Comparison of ENCODE assay signal across 25 cellular contexts in the genomic region with DNA sequence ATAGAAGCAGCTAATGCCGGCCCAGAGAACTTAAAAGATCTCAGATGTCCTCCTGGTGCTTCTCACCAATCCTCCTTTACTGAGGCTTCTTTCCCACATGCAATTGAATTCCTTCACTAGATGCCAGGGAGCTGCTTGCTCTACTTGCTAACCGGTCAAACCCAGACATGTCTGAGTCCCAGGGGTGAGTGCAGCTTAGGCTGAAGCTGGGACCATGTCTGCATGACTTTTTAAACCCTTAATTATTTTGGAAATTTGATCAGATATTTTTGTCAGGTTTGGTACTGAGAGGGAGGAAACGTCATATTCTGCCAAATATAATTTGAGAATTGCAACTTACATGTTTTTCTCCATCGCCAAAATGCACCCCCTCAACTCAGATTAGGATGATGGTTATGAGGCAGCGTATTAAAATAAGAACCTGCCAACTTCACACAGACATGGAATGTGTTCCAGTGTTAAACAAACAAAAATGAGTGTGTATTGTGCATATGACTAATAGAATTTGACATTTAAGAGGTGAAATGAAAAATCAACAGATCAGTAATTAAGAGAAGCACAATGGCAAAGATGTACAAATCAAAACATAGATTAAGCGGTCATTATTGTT.
DNase-seq lines count a peak whose midpoint lies in the region; ATAC-seq, FAIRE-seq and TF ChIP-seq lines count a peak whose summit lies in the region.
"Had no signal": no experiment of that assay in that cellular context is flagged by ENCODE, and none has a peak within 500 bp of the region (broad histone marks: within the 10 kb centered on the region; RNA-seq: fewer than 3 reads in every experiment).

No MANE protein-coding gene starts in this region.

- 0 out of 2 replicates have a peak, but pooled peaks cover 5% of the 10 kb centered on the region for H3K9me2 ChIP-seq in GM23338 (ENCODE audit: insufficient read depth)
- H3K9me2 ChIP-seq: SK-N-SH had no signal

- no peak overlapping the region for H4K91ac ChIP-seq in mesenchymal stem cell (ENCODE audit: low read length)

- peaks cover 71% of the 10 kb centered on the region for H3K4me1 ChIP-seq in DND-41 (ENCODE audit: insufficient read depth, low read length)
- no peaks in the 10 kb centered on the region for H3K4me1 ChIP-seq in GM23338 (ENCODE audit: insufficient read depth)
- H3K4me1 ChIP-seq in endothelial cell of umbilical vein (ENCODE audit: control insufficient read depth, extremely low read depth, insufficient read depth, low read length), result peaks cover 10% of the 10 kb centered on the region
- H3K4me1 ChIP-seq in mesenchymal stem cell (ENCODE audit: control insufficient read depth, insufficient read depth, low read depth, low read length), result peaks cover 4% of the 10 kb centered on the region
- H3K4me1 ChIP-seq: HAP-1 had no signal

- dilution Hi-C loops in endothelial cell of umbilical vein (cut with MboI; ENCODE audit: extremely low pct_ligation_motif_present, low sequenced_read_pairs), result no loop called here

- no peaks in the 10 kb centered on the region for H3F3A ChIP-seq in GM23338 (replicated peaks; ENCODE audit: low read depth)

- no peak overlapping the region for H3K4ac ChIP-seq in mesenchymal stem cell (ENCODE audit: low read depth in 1 of 2, low read length in 2 of 2)

- H3K27me3 Mint-ChIP-seq in GM23338 (ENCODE audit: insufficient read depth, low read depth, poor library complexity), result no peaks in the 10 kb centered on the region
- no peaks in the 10 kb centered on the region for H3K27me3 Mint-ChIP-seq in activated CD4-positive, alpha-beta memory T cell treated with anti-CD3 and anti-CD28 coated beads, Interleukin-2, amount 10 ng/mL, durations not matched to agents 7 days and 5 days

- H2BK5ac ChIP-seq in mesenchymal stem cell (ENCODE audit: low read depth, low read length, poor library complexity, severe bottlenecking), result no peak overlapping the region

- H2BK120ac ChIP-seq in mesenchymal stem cell (ENCODE audit: low read depth, low read length), result no peak overlapping the region

- H3K4me3 ChIP-seq in DND-41 (ENCODE audit: low read depth in 1 of 2, low read length in 2 of 2), result no peak overlapping the region
- H3K4me3 ChIP-seq in GM23338, result no peak overlapping the region
- H3K4me3 ChIP-seq in endothelial cell of umbilical vein (replicated peaks in 1 of 3; ENCODE audit: insufficient read depth in 1 of 3, low read depth in 1 of 3, low read length in 3 of 3), result no peak overlapping the region
- H3K4me3 ChIP-seq in retinal pigment epithelial cell (ENCODE audit: low read length), result no peak overlapping the region
- H3K4me3 ChIP-seq in mesenchymal stem cell (ENCODE audit: insufficient read depth in 1 of 2, low read depth in 1 of 2, low read length in 2 of 2), result no peak overlapping the region
- H3K4me3 ChIP-seq: BLaER1, GM23248, HAP-1 had no signal

- 92% methylated on average over 2 of the region's 6 CpGs for WGBS in mesenchymal stem cell

- no peak for TF ChIP-seq POLR2A in endothelial cell of umbilical vein (IDR thresholded peaks at IDR 0.05; ENCODE audit: low read depth, low read length)

- no peak for DNase-seq in DND-41
- no peak for DNase-seq in GM23338 (ENCODE audit: low spot score)
- peak; percentile 25 for DNase-seq in endothelial cell of umbilical vein (ENCODE audit: low read depth, low spot score)
- peak; percentile 74 for DNase-seq in retinal pigment epithelial cell (ENCODE audit: low read depth)
- DNase-seq in activated CD8-positive, alpha-beta memory T cell treated with anti-CD3 and anti-CD28 coated beads, Interleukin-2, amount 50 U/mL, for 48 hours, result no peak
- no peak for DNase-seq in activated CD4-positive, alpha-beta memory T cell treated with anti-CD3 and anti-CD28 coated beads, Interleukin-2, amount 10 ng/mL, durations not matched to agents 7 days and 5 days
- no peak for DNase-seq in mesenchymal stem cell
- DNase-seq: CD8-positive, alpha-beta T cell; EL; GF-D8; GM23248; KG1; NCI-H1694; NCI-H2081; NCI-H2171; NCI-H345; NCI-H524; NCI-H774; SIG-M5; SK-N-SH had no signal

- no peaks in the 10 kb centered on the region for H3K79me2 ChIP-seq in DND-41 (ENCODE audit: insufficient read depth, low read length)
- no peaks in the 10 kb centered on the region for H3K79me2 ChIP-seq in GM23338 (replicated peaks; ENCODE audit: insufficient read depth)
- no peaks in the 10 kb centered on the region for H3K79me2 ChIP-seq in endothelial cell of umbilical vein (ENCODE audit: control insufficient read depth, insufficient read depth, low read length)

- CTCF ChIA-PET in endothelial cell of umbilical vein (lab: Charles Lee), result no interaction called here
- CTCF ChIA-PET in activated CD4-positive, alpha-beta memory T cell treated with anti-CD3 and anti-CD28 coated beads, Interleukin-2, amount 10 ng/mL, durations not matched to agents 7 days and 5 days (lab: Charles Lee), result interaction anchor here (1.5 to 2.1 kb wide), 2 partner anchors 18 to 99 kb away, joined by 3 to 6 read pairs; no protein-coding TSS in a partner anchor

- no peak overlapping the region for H2AFZ ChIP-seq in DND-41 (ENCODE audit: low read depth, low read length)
- peak overlapping the region; percentile 47; the same call in 1 of the 2 replicates for H2AFZ ChIP-seq in GM23338
- no peak overlapping the region for H2AFZ ChIP-seq in endothelial cell of umbilical vein (ENCODE audit: low read depth, low read length)
- no peak overlapping the region for H2AFZ ChIP-seq in mesenchymal stem cell (ENCODE audit: low read depth, low read length)
- H2AFZ ChIP-seq: GM23248 had no signal

- H3K9me3 Mint-ChIP-seq in GM23338, result no peaks in the 10 kb centered on the region
- H3K9me3 Mint-ChIP-seq in activated CD4-positive, alpha-beta memory T cell treated with anti-CD3 and anti-CD28 coated beads, Interleukin-2, amount 10 ng/mL, durations not matched to agents 7 days and 5 days, result no peaks in the 10 kb centered on the region
- H3K9me3 Mint-ChIP-seq: CD8-positive, alpha-beta T cell had no signal

- H3K27me3 ChIP-seq in DND-41 (ENCODE audit: insufficient read depth, low read length, poor library complexity), result no peaks in the 10 kb centered on the region
- H3K27me3 ChIP-seq in GM23338 (ENCODE audit: insufficient read depth), result no peaks in the 10 kb centered on the region
- no peaks in the 10 kb centered on the region for H3K27me3 ChIP-seq in endothelial cell of umbilical vein (ENCODE audit: control insufficient read depth in 2 of 2, insufficient read depth in 2 of 2, low read length in 2 of 2)
- H3K27me3 ChIP-seq in mesenchymal stem cell (ENCODE audit: control insufficient read depth in 1 of 2, insufficient read depth in 1 of 2, low read length in 2 of 2), result no peaks in the 10 kb centered on the region
- H3K27me3 ChIP-seq: BLaER1 had no signal

- FAIRE-seq in endothelial cell of umbilical vein (lab: Jason Lieb, UNC), result peak; percentile 49
- FAIRE-seq: HepG2 had no signal

- H3K27ac ChIP-seq in DND-41 (ENCODE audit: low read length), result 0 out of 2 replicates have a peak overlapping the region, but pooled peaks have one; percentile 28
- H3K27ac ChIP-seq in GM23338 (ENCODE audit: low read depth), result no peak overlapping the region
- no peak overlapping the region for H3K27ac ChIP-seq in endothelial cell of umbilical vein (ENCODE audit: insufficient read depth, low read depth, low read length)
- no peak overlapping the region for H3K27ac ChIP-seq in mesenchymal stem cell (ENCODE audit: low read length, poor library complexity, severe bottlenecking)
- H3K27ac ChIP-seq: BLaER1, GM23248, HL-60 had no signal

- H3K9ac ChIP-seq in DND-41 (ENCODE audit: low read depth, low read length) (no peak overlapping the region), endothelial cell of umbilical vein (replicated peaks; ENCODE audit: extremely low read depth, insufficient read depth, low read length) (no peak overlapping the region), mesenchymal stem cell (ENCODE audit: low read length) (no peak overlapping the region)
- H3K9ac ChIP-seq: BLaER1, GM23248, SK-N-SH had no signal

- H3K27ac Mint-ChIP-seq in GM23338, result no peak overlapping the region
- H3K27ac Mint-ChIP-seq in activated CD4-positive, alpha-beta memory T cell treated with anti-CD3 and anti-CD28 coated beads, Interleukin-2, amount 10 ng/mL, durations not matched to agents 7 days and 5 days, result no peak overlapping the region
- H3K27ac Mint-ChIP-seq: CD8-positive, alpha-beta T cell had no signal

- H3K4me3 Mint-ChIP-seq in GM23338, result no peak overlapping the region
- no peak overlapping the region for H3K4me3 Mint-ChIP-seq in activated CD4-positive, alpha-beta memory T cell treated with anti-CD3 and anti-CD28 coated beads, Interleukin-2, amount 10 ng/mL, durations not matched to agents 7 days and 5 days
- H3K4me3 Mint-ChIP-seq: CD8-positive, alpha-beta T cell had no signal

- H2BK15ac ChIP-seq in mesenchymal stem cell (ENCODE audit: low read depth, poor library complexity, severe bottlenecking), result no peak overlapping the region

- no peaks in the 10 kb centered on the region for H3K36me3 ChIP-seq in DND-41 (ENCODE audit: insufficient read depth, low read length)
- H3K36me3 ChIP-seq in GM23338 (ENCODE audit: insufficient read depth), result no peaks in the 10 kb centered on the region
- no peaks in the 10 kb centered on the region for H3K36me3 ChIP-seq in endothelial cell of umbilical vein (ENCODE audit: control insufficient read depth in 2 of 2, extremely low read depth in 1 of 2, insufficient read depth in 2 of 2, low read length in 2 of 2)
- H3K36me3 ChIP-seq in mesenchymal stem cell (ENCODE audit: control insufficient read depth in 1 of 2, insufficient read depth in 2 of 2, low read depth in 1 of 2, low read length in 2 of 2), result no peaks in the 10 kb centered on the region
- H3K36me3 ChIP-seq: BLaER1, HAP-1 had no signal

- H3K18ac ChIP-seq in mesenchymal stem cell (ENCODE audit: low read depth in 1 of 2, low read length in 2 of 2), result no peak overlapping the region

- no peak for TF ChIP-seq CTCF in DND-41 (IDR thresholded peaks at IDR 0.05; ENCODE audit: borderline replicate concordance, extremely low read depth, low read length, poor library complexity, severe bottlenecking)
- TF ChIP-seq CTCF in GM23338 (conservative IDR thresholded peaks at IDR 0.05; ENCODE audit: low read depth in 2 of 2), result no peak
- TF ChIP-seq CTCF in endothelial cell of umbilical vein (IDR thresholded peaks at IDR 0.05; ENCODE audit: extremely low read depth in 1 of 2, insufficient read depth in 1 of 2, low read depth in 1 of 2, low read length in 2 of 2), result no peak
- no peak for TF ChIP-seq CTCF in retinal pigment epithelial cell (conservative IDR thresholded peaks at IDR 0.05; ENCODE audit: low read depth, low read length)

- no TSS peak for BruUV-seq in endothelial cell of umbilical vein (replicated peaks; lab: Mats Ljungman, UMichigan)

- H3K23ac ChIP-seq in mesenchymal stem cell (ENCODE audit: low read length in 2 of 2), result no peak overlapping the region

- H3K9me1 ChIP-seq in endothelial cell of umbilical vein (replicated peaks; ENCODE audit: control insufficient read depth, extremely low read depth, insufficient read depth, low read length), result no peaks in the 10 kb centered on the region

- no peak overlapping the region for H2AK5ac ChIP-seq in mesenchymal stem cell (ENCODE audit: low read length, severe bottlenecking)

- H3K9me3 ChIP-seq in DND-41 (ENCODE audit: insufficient read depth, low read length, severe bottlenecking), result no peaks in the 10 kb centered on the region
- H3K9me3 ChIP-seq in endothelial cell of umbilical vein (replicated peaks; ENCODE audit: control insufficient read depth, insufficient read depth, low read length), result no peaks in the 10 kb centered on the region
- H3K9me3 ChIP-seq in mesenchymal stem cell (ENCODE audit: control insufficient read depth, low read length), result no peaks in the 10 kb centered on the region
- H3K9me3 ChIP-seq: BLaER1, HAP-1, SK-N-SH had no signal

- H3K79me1 ChIP-seq in mesenchymal stem cell (replicated peaks; ENCODE audit: low read length, poor library complexity, severe bottlenecking), result no peaks in the 10 kb centered on the region

- H3K4me1 Mint-ChIP-seq in GM23338, result 0 out of 3 replicates have a peak, but pooled peaks cover 5% of the 10 kb centered on the region
- peaks cover 21% of the 10 kb centered on the region for H3K4me1 Mint-ChIP-seq in activated CD4-positive, alpha-beta memory T cell treated with anti-CD3 and anti-CD28 coated beads, Interleukin-2, amount 10 ng/mL, durations not matched to agents 7 days and 5 days

- no peak overlapping the region for H4K8ac ChIP-seq in mesenchymal stem cell (ENCODE audit: low read length)

- no peak overlapping the region for H3K14ac ChIP-seq in mesenchymal stem cell (ENCODE audit: low read length in 2 of 2)

- H3K4me2 ChIP-seq in DND-41 (ENCODE audit: insufficient read depth, low read length) (no peak overlapping the region), GM23338 (no peak overlapping the region), endothelial cell of umbilical vein (ENCODE audit: insufficient read depth, low read length) (no peak overlapping the region), mesenchymal stem cell (ENCODE audit: low read length, poor library complexity, severe bottlenecking) (no peak overlapping the region)
- H3K4me2 ChIP-seq: SK-N-SH had no signal

- no peaks in the 10 kb centered on the region for H3K36me3 Mint-ChIP-seq in GM23338 (ENCODE audit: low read depth)
- peaks cover 4% of the 10 kb centered on the region for H3K36me3 Mint-ChIP-seq in activated CD4-positive, alpha-beta memory T cell treated with anti-CD3 and anti-CD28 coated beads, Interleukin-2, amount 10 ng/mL, durations not matched to agents 7 days and 5 days (ENCODE audit: low read depth)
- H3K36me3 Mint-ChIP-seq: CD8-positive, alpha-beta T cell had no signal

- no peak overlapping the region for H2BK12ac ChIP-seq in mesenchymal stem cell (ENCODE audit: low read length in 2 of 2)

- POLR2A ChIA-PET in endothelial cell of umbilical vein (lab: Charles Lee), result no interaction called here
- POLR2A ChIA-PET in activated CD4-positive, alpha-beta memory T cell treated with anti-CD3 and anti-CD28 coated beads, Interleukin-2, amount 10 ng/mL, durations not matched to agents 7 days and 5 days (lab: Charles Lee), result interaction anchor here (1.0 to 2.5 kb wide), 3 partner anchors 18 to 465 kb away, joined by 3 to 10 read pairs (median 4); no protein-coding TSS in a partner anchor

- intact Hi-C loops in endothelial cell of umbilical vein (cut with micrococcal nuclease), result no loop called here

- ATAC-seq in DND-41 (ENCODE audit: insufficient read depth, low read depth) (no peak), GM23338 (no peak)
- ATAC-seq: HepG2, Panc1 had no signal

- no peaks in the 10 kb centered on the region for H4K20me1 ChIP-seq in DND-41 (ENCODE audit: insufficient read depth, low read length)
- no peaks in the 10 kb centered on the region for H4K20me1 ChIP-seq in GM23338 (replicated peaks; ENCODE audit: insufficient read depth)
- no peaks in the 10 kb centered on the region for H4K20me1 ChIP-seq in endothelial cell of umbilical vein (replicated peaks; ENCODE audit: control insufficient read depth, extremely low read depth, insufficient read depth, low read length)
- H4K20me1 ChIP-seq: BLaER1 had no signal

Comparison
In these comparisons a context has a peak if more than half of its experiments do, and no peak if none do; other contexts are left out.
1. DNase-seq: peak in endothelial cell of umbilical vein (single experiment) and retinal pigment epithelial cell (single experiment); none in DND-41 (single experiment), GM23338 (single experiment), activated CD8-positive, alpha-beta memory T cell treated with anti-CD3 and anti-CD28 coated beads, Interleukin-2, amount 50 U/mL, for 48 hours (single experiment), activated CD4-positive, alpha-beta memory T cell treated with anti-CD3 and anti-CD28 coated beads, Interleukin-2, amount 10 ng/mL, durations not matched to agents 7 days and 5 days (single experiment) and mesenchymal stem cell (single experiment).